Comparison of ENCODE assay signal across 25 cellular contexts in genomic region chr1:30376054-30376453, GRCh38.
"Had no signal": no experiment of that assay in that cellular context is flagged by ENCODE, and none has a peak within 500 bp of the region (broad histone marks: within the 10 kb centered on the region; RNA-seq: fewer than 3 reads in every experiment).

No MANE protein-coding gene starts in this region.

- DNase-seq: activated CD4-positive, alpha-beta T cell treated with anti-CD3 and anti-CD28 coated beads for 36 hours; activated CD4-positive, alpha-beta T cell treated with anti-CD3 and anti-CD28 coated beads, Interleukin-2, amount 50 U/mL, for 1 hour; activated CD8-positive, alpha-beta memory T cell treated with anti-CD3 and anti-CD28 coated beads, Interleukin-2, amount 10 ng/mL, durations not matched to agents 7 days and 5 days; activated effector memory CD4-positive, alpha-beta T cell treated with Interleukin-2 at 50 U/mL for 16 hours; activated naive CD4-positive, alpha-beta T cell; activated T-cell treated with anti-CD3 and anti-CD28 coated beads, Interleukin-2, amount 50 U/mL, for 24 hours; aorta; Karpas-422; MM.1S; NCI-H1105; NCI-H1436; NCI-H1694 treated with DMSO at 0.1 percent for 48 hours; NCI-H2029 treated with DMSO at 0.1 percent for 48 hours; NCI-H345; NCI-H510A; NCI-H526 treated with DMSO at 0.1 percent for 48 hours; Right ventricle myocardium superior; RPMI8226; SJCRH30; SK-N-SH; T-helper 1 cell; WERI-Rb-1 had no signal

- H3K27me3 ChIP-seq: breast epithelium had no signal

- H3K27ac Mint-ChIP-seq: activated CD4-positive, alpha-beta T cell treated with anti-CD3 and anti-CD28 coated beads for 36 hours; activated CD8-positive, alpha-beta memory T cell treated with anti-CD3 and anti-CD28 coated beads, Interleukin-2, amount 10 ng/mL, durations not matched to agents 7 days and 5 days; activated naive CD4-positive, alpha-beta T cell treated with anti-CD3 and anti-CD28 coated beads, Interleukin-2, amount 50 U/mL, for 24 hours; activated T-cell treated with anti-CD3 and anti-CD28 coated beads, Interleukin-2, amount 50 U/mL, for 24 hours; activated T-helper 1 cell treated with anti-CD3 and anti-CD28 coated beads, Interleukin-12 subunit alpha, Interleukin-12 subunit beta, Interleukin-2, Interleukin-4 antibody, amounts not matched to agents 30 ng/mL and 10 ng/mL and 1 ng/mL, durations not matched to agents 14 hours and 24 hours and 36 hours had no signal

- ATAC-seq: activated CD4-positive, alpha-beta T cell treated with anti-CD3 and anti-CD28 coated beads for 36 hours; activated CD8-positive, alpha-beta memory T cell treated with anti-CD3 and anti-CD28 coated beads, Interleukin-2, amount 10 ng/mL, durations not matched to agents 7 days and 5 days had no signal

- H3K36me3 Mint-ChIP-seq: activated CD8-positive, alpha-beta memory T cell treated with anti-CD3 and anti-CD28 coated beads, Interleukin-2, amount 10 ng/mL, durations not matched to agents 7 days and 5 days; activated naive CD4-positive, alpha-beta T cell treated with anti-CD3 and anti-CD28 coated beads, Interleukin-2, amount 50 U/mL, for 24 hours had no signal

- H3K4me3 Mint-ChIP-seq: activated CD4-positive, alpha-beta T cell treated with anti-CD3 and anti-CD28 coated beads for 36 hours; activated CD8-positive, alpha-beta memory T cell treated with anti-CD3 and anti-CD28 coated beads, Interleukin-2, amount 10 ng/mL, durations not matched to agents 7 days and 5 days; activated naive CD4-positive, alpha-beta T cell treated with anti-CD3 and anti-CD28 coated beads, Interleukin-2, amount 50 U/mL, for 24 hours; activated T-cell treated with anti-CD3 and anti-CD28 coated beads, Interleukin-2, amount 50 U/mL, for 24 hours; activated T-helper 1 cell treated with anti-CD3 and anti-CD28 coated beads, Interleukin-12 subunit alpha, Interleukin-12 subunit beta, Interleukin-2, Interleukin-4 antibody, amounts not matched to agents 30 ng/mL and 10 ng/mL and 1 ng/mL, durations not matched to agents 14 hours and 24 hours and 36 hours had no signal

- H3K27me3 Mint-ChIP-seq: activated CD4-positive, alpha-beta T cell treated with anti-CD3 and anti-CD28 coated beads for 36 hours had no signal

- H3K36me3 ChIP-seq: breast epithelium, SJCRH30, WERI-Rb-1 had no signal

- H3K27ac ChIP-seq: breast epithelium, SJCRH30, WERI-Rb-1 had no signal

- H3K4me3 ChIP-seq: breast epithelium, SJCRH30 had no signal

- H3K9me3 Mint-ChIP-seq: activated naive CD4-positive, alpha-beta T cell treated with anti-CD3 and anti-CD28 coated beads, Interleukin-2, amount 50 U/mL, for 24 hours; activated T-cell treated with anti-CD3 and anti-CD28 coated beads, Interleukin-2, amount 50 U/mL, for 24 hours; activated T-helper 1 cell treated with anti-CD3 and anti-CD28 coated beads, Interleukin-12 subunit alpha, Interleukin-12 subunit beta, Interleukin-2, Interleukin-4 antibody, amounts not matched to agents 30 ng/mL and 10 ng/mL and 1 ng/mL, durations not matched to agents 14 hours and 24 hours and 36 hours had no signal

- H3K9me3 ChIP-seq: breast epithelium, SJCRH30, SK-N-SH had no signal

- H3K4me1 Mint-ChIP-seq: activated CD8-positive, alpha-beta memory T cell treated with anti-CD3 and anti-CD28 coated beads, Interleukin-2, amount 10 ng/mL, durations not matched to agents 7 days and 5 days had no signal
